ENCODE assay signal across 8 cellular contexts in genomic region chr18:74597662-74598349, GRCh38.
DNase-seq lines count a peak whose midpoint lies in the region; TF ChIP-seq lines count a peak whose summit lies in the region.

TSS of gene ZNF407 (plus strand) at chr18:74597870. CDS start at chr18:74631020, 33,150 bp downstream.

- no peak for TF ChIP-seq CTCF in GM20000 (IDR thresholded peaks at IDR 0.05; ENCODE audit: extremely low read depth, missing control alignments)

- DNase-seq in CMK (ENCODE audit: low read depth) (peak; percentile 56), GM20000 (ENCODE audit: low spot score) (peak; percentile 91), HS-5 (ENCODE audit: low read depth) (peak; percentile 65), NK-92 (lab: John Stamatoyannopoulos, UW; ENCODE audit: unreplicated experiment) (peak; percentile 11), medulla oblongata (ENCODE audit: extremely low spot score) (peak; percentile 91)
- DNase-seq in activated CD8-positive, alpha-beta memory T cell treated with anti-CD3 and anti-CD28 coated beads for 1 hour (ENCODE audit: extremely low read depth in 1 of 2, low read depth in 1 of 2): peak; percentile 60 to 72
- DNase-seq in effector CD8-positive, alpha-beta T cell (lab: John Stamatoyannopoulos, UW): peak; percentile 78
- peak; percentile 70 for DNase-seq in stimulated activated CD8-positive, alpha-beta memory T cell treated with anti-CD3 and anti-CD28 coated beads, Interleukin-12 subunit alpha, Interleukin-12 subunit beta, amount 100 ng/mL, for 24 hours (ENCODE audit: extremely low read depth)

Comparison
In these comparisons a context has a peak if more than half of its experiments do, and no peak if none do; other contexts are left out.
1. Peak in every context shown above with its lines: DNase-seq.
2. DNase-seq: peak in every context shown above with its lines; median percentile 91 in GM20000; 91 in medulla oblongata; 78 in effector CD8-positive, alpha-beta T cell; 70 in stimulated activated CD8-positive, alpha-beta memory T cell treated with anti-CD3 and anti-CD28 coated beads, Interleukin-12 subunit alpha, Interleukin-12 subunit beta, amount 100 ng/mL, for 24 hours; 66 in activated CD8-positive, alpha-beta memory T cell treated with anti-CD3 and anti-CD28 coated beads for 1 hour; 65 in HS-5; 56 in CMK; 11 in NK-92.